20 cellular contexts compared by ENCODE assay signal in genomic region chr3:77524467-77524866, GRCh38.
DNase-seq lines count a peak whose midpoint lies in the region; TF ChIP-seq lines count a peak whose summit lies in the region.
"Had no signal": no experiment of that assay in that cellular context is flagged by ENCODE, and none has a peak within 500 bp of the region (broad histone marks: within the 10 kb centered on the region; RNA-seq: fewer than 3 reads in every experiment).

No MANE protein-coding gene starts in this region.

- H3K9ac ChIP-seq in mesendoderm (ENCODE audit: low read length): no peak overlapping the region

- H3K36me3 ChIP-seq in mesendoderm (ENCODE audit: control insufficient read depth, insufficient read depth, low read length) (no peaks in the 10 kb centered on the region), ovary (no peaks in the 10 kb centered on the region)
- H3K36me3 ChIP-seq: Peyer's patch had no signal

- DNase-seq in NCI-H1092 treated with DMSO at 0.1 percent for 48 hours (lab: John Stamatoyannopoulos, UW) (peak; percentile 52), NCI-H1092 (lab: John Stamatoyannopoulos, UW) (no peak), NCI-H1417 (lab: John Stamatoyannopoulos, UW) (peak; percentile 24 to 82 (median 29)), NCI-H510A (lab: John Stamatoyannopoulos, UW) (peak; percentile 13), mesendoderm (peak; percentile 30), ovary (no peak), anterior cingulate cortex (lab: John Stamatoyannopoulos, UW) (no peak), UCSD-AML1 (lab: John Stamatoyannopoulos, UW; ENCODE audit: unreplicated experiment) (no peak)
- DNase-seq: 8988T; activated CD4-positive, CD25-positive, alpha-beta regulatory T cell; CD4-positive, alpha-beta T cell; effector CD4-positive, alpha-beta T cell; GOT3; left ventricle myocardium superior; naive thymus-derived CD4-positive, alpha-beta T cell; NCI-H1436; occipital lobe; Peyer's patch; stimulated activated naive CD8-positive, alpha-beta T cell treated with anti-CD3 and anti-CD28 coated beads, Interleukin-15, Interleukin-2, amounts not matched to agents 100 U/mL and 50 U/mL, for 24 hours; T1000 had no signal

- no peak overlapping the region for H2BK5ac ChIP-seq in mesendoderm (ENCODE audit: low read length)

- no peak overlapping the region for H3K56ac ChIP-seq in mesendoderm (ENCODE audit: low read length)

- no peak overlapping the region for H3K18ac ChIP-seq in mesendoderm (ENCODE audit: low read length)

- H3K4me1 ChIP-seq in mesendoderm (ENCODE audit: control insufficient read depth, low read depth, low read length) (no peaks in the 10 kb centered on the region), ovary (ENCODE audit: insufficient read depth) (no peaks in the 10 kb centered on the region)
- H3K4me1 ChIP-seq: Peyer's patch had no signal

- no peak overlapping the region for H4K5ac ChIP-seq in mesendoderm (ENCODE audit: low read length)

- H3K79me2 ChIP-seq in mesendoderm (ENCODE audit: control insufficient read depth, insufficient read depth, low read length): no peaks in the 10 kb centered on the region

- intact Hi-C loops in ovary (cut with DNase I): no loop called here

- no peak overlapping the region for H3K4me2 ChIP-seq in mesendoderm (ENCODE audit: low read length)

- TF ChIP-seq POLR2A in ovary (IDR thresholded peaks at IDR 0.05): no peak

- H2BK120ac ChIP-seq in mesendoderm (ENCODE audit: low read depth, low read length): no peak overlapping the region

- H3K27ac ChIP-seq in mesendoderm (ENCODE audit: low read depth, low read length) (no peak overlapping the region), ovary (no peak overlapping the region)
- H3K27ac ChIP-seq: Peyer's patch had no signal

- H3K27me3 ChIP-seq in mesendoderm (ENCODE audit: insufficient read depth, low read length, poor library complexity): no peaks in the 10 kb centered on the region
- no peaks in the 10 kb centered on the region for H3K27me3 ChIP-seq in ovary
- H3K27me3 ChIP-seq: Peyer's patch had no signal

- no peak for TF ChIP-seq CTCF in ovary (IDR thresholded peaks at IDR 0.05)

- H2AK5ac ChIP-seq in mesendoderm (ENCODE audit: low read length): no peak overlapping the region

- no peak overlapping the region for H3K23ac ChIP-seq in mesendoderm (ENCODE audit: low read length)

- no peak overlapping the region for H3K4ac ChIP-seq in mesendoderm (ENCODE audit: low read depth, low read length)

- no peak overlapping the region for H3K4me3 ChIP-seq in mesendoderm (ENCODE audit: low read length)
- no peak overlapping the region for H3K4me3 ChIP-seq in ovary
- H3K4me3 ChIP-seq: Peyer's patch had no signal

- TF ChIP-seq EP300 in ovary (IDR thresholded peaks at IDR 0.05): no peak

- H3K9me3 ChIP-seq in ovary: no peaks in the 10 kb centered on the region
- H3K9me3 ChIP-seq: Peyer's patch had no signal

- H2BK15ac ChIP-seq in mesendoderm (replicated peaks; ENCODE audit: low read depth): no peak overlapping the region

- H4K8ac ChIP-seq in mesendoderm (ENCODE audit: low read depth, low read length): no peak overlapping the region

- no peaks in the 10 kb centered on the region for H3K79me1 ChIP-seq in mesendoderm (ENCODE audit: low read length)

- WGBS in mesendoderm (ENCODE audit: extremely low coverage, insufficient coverage, low lambda C conversion rate): no CpG with 5 or more reads among the region's 3 CpGs
- 12 to 18% (median 14%) methylated on average over 3 of the region's 3 CpGs for WGBS in ovary, 3 donors

Comparison
In these comparisons a context has a peak if more than half of its experiments do, and no peak if none do; other contexts are left out.
1. DNase-seq: peak in NCI-H1092 treated with DMSO at 0.1 percent for 48 hours (single experiment), NCI-H1417 (3 of 3), NCI-H510A (single experiment) and mesendoderm (single experiment); none in NCI-H1092 (single experiment), ovary (0 of 5), anterior cingulate cortex (0 of 58) and UCSD-AML1 (single experiment).